26 cellular contexts compared by ENCODE assay signal in genomic region chr14:104574536-104574935, GRCh38. TPM values are rescaled to one million over a fixed set of nuclear protein-coding genes. Genes with fewer than 3 reads are reported as not detected.
"Had no signal": no experiment of that assay in that cellular context is flagged by ENCODE, and none has a peak within 500 bp of the region (broad histone marks: within the 10 kb centered on the region; RNA-seq: fewer than 3 reads in every experiment).

No MANE protein-coding gene starts in this region.

- H3K27ac Mint-ChIP-seq: naive thymus-derived CD4-positive, alpha-beta T cell; stimulated activated naive B cell treated with anti-CD40 and anti-IgM and Interleukin-4, amounts not matched to agents 10 μg/mL and 1 μg/mL and 100 μg/mL, for 72 hours had no signal

- H3K27ac ChIP-seq: colonic mucosa, left lung, pancreas, prostate gland, stomach, thoracic aorta, transverse colon had no signal

- H3K36me3 ChIP-seq: colonic mucosa, heart right ventricle, left lung, pancreas, prostate gland, stomach, thoracic aorta, transverse colon had no signal

- H3K4me1 ChIP-seq: left lung, pancreas, prostate gland had no signal

- H3K9me3 ChIP-seq: colonic mucosa, heart right ventricle, left lung, pancreas, prostate gland, stomach, thoracic aorta, transverse colon had no signal

- H3K4me1 Mint-ChIP-seq: naive thymus-derived CD4-positive, alpha-beta T cell; stimulated activated naive B cell treated with anti-CD40 and anti-IgM and Interleukin-4, amounts not matched to agents 10 μg/mL and 1 μg/mL and 100 μg/mL, for 72 hours had no signal

- H3K4me3 ChIP-seq: colonic mucosa, heart right ventricle, left lung, lung, pancreas, prostate gland, stomach, thoracic aorta, transverse colon had no signal

- H3K9me3 Mint-ChIP-seq: naive thymus-derived CD4-positive, alpha-beta T cell; stimulated activated naive B cell treated with anti-CD40 and anti-IgM and Interleukin-4, amounts not matched to agents 10 μg/mL and 1 μg/mL and 100 μg/mL, for 72 hours had no signal

- H3K36me3 Mint-ChIP-seq: naive thymus-derived CD4-positive, alpha-beta T cell; stimulated activated naive B cell treated with anti-CD40 and anti-IgM and Interleukin-4, amounts not matched to agents 10 μg/mL and 1 μg/mL and 100 μg/mL, for 72 hours had no signal

- H3K4me3 Mint-ChIP-seq: naive thymus-derived CD4-positive, alpha-beta T cell; stimulated activated naive B cell treated with anti-CD40 and anti-IgM and Interleukin-4, amounts not matched to agents 10 μg/mL and 1 μg/mL and 100 μg/mL, for 72 hours had no signal

- H3K27me3 ChIP-seq: colonic mucosa, pancreas had no signal

- H3K27me3 Mint-ChIP-seq: naive thymus-derived CD4-positive, alpha-beta T cell had no signal

- ATAC-seq: esophagus mucosa; left lung; naive thymus-derived CD4-positive, alpha-beta T cell; pancreas; sciatic nerve; stimulated activated naive B cell treated with anti-CD40 and anti-IgM and Interleukin-4, amounts not matched to agents 10 μg/mL and 1 μg/mL and 100 μg/mL, for 72 hours had no signal

- DNase-seq: caudate nucleus; colonic mucosa; effector CD8-positive, alpha-beta T cell; islet precursor cell; left lung; mesenchymal stem cell; naive thymus-derived CD4-positive, alpha-beta T cell; occipital lobe; pancreas; stimulated activated CD4-positive, alpha-beta T cell treated with anti-CD3 and anti-CD28 coated beads, Interleukin-2, amount 100 ng/mL, for 24 hours; stimulated activated CD4-positive, alpha-beta T cell treated with anti-CD3 and anti-CD28 coated beads, Interleukin-4, amount 100 ng/mL, for 4 hours; stimulated activated naive B cell treated with anti-CD40 and anti-IgM and Interleukin-4, amounts not matched to agents 10 μg/mL and 1 μg/mL and 100 μg/mL, for 72 hours; stomach; substantia nigra; transverse colon had no signal

RNA-seq across cellular contexts. Expression of gene C14orf180, which starts 5.0 kb away (rescaled TPM):
- total RNA-seq: dermis microvascular lymphatic vessel endothelial cell; esophagus mucosa; fibroblast of lung; frontal cortex; glomerular endothelial cell; left lung; mononuclear cell; naive thymus-derived CD4-positive, alpha-beta T cell; occipital lobe had no signal
- polyA plus RNA-seq: fibroblast of lung; naive thymus-derived CD4-positive, alpha-beta T cell had no signal

RNA-seq across cellular contexts. Expression of gene TMEM179, which starts 30.0 kb away (rescaled TPM):
- total RNA-seq: esophagus mucosa, mononuclear cell, thoracic aorta had no signal
- polyA plus RNA-seq: naive thymus-derived CD4-positive, alpha-beta T cell had no signal
